ENCODE assay signal across 8 cellular contexts in the genomic region with DNA sequence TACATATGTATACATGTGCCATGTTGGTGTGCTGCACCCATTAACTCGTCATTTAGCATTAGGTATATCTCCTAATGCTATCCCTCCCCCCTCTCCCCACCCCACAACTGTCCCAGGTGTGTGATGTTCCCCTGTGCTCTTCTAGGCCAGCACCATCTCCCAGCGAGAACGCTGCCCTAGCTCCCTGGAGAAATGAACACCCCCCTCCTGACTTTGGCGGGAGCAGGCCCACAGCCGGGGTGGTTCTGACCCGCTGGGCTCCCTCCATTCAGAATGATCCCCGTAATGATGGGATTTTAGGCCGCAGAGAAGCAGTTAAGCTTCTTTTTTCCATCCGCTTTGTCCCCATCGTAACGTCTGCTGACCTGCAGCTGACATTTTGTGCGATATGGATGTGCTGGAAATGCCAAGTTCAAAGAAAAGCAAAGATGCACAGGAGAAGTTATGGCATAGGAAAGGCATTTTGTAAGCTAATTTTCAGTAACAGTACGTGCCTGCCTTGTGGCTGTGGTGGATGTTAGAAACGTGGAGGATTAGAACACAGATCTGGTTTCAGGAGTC. TPM values are rescaled to one million over a fixed set of nuclear protein-coding genes. Genes with fewer than 3 reads are reported as not detected.
DNase-seq lines count a peak whose midpoint lies in the region; ATAC-seq and TF ChIP-seq lines count a peak whose summit lies in the region.

No MANE protein-coding gene starts in this region.

- in situ Hi-C loops in GM23248 (cut with MboI) = loop anchor here (10.0 kb wide), 1 partner anchor 62 kb away; no protein-coding TSS in a partner anchor

- H3K36me3 ChIP-seq in SK-N-SH (replicated peaks in 1 of 2; ENCODE audit: control insufficient read depth in 1 of 2, insufficient read depth in 2 of 2, low read length in 1 of 2) (peaks cover 0 to 2% of the 10 kb centered on the region in 2 experiments), SU-DHL-6 (ENCODE audit: low read length) (no peaks in the 10 kb centered on the region), spleen (peaks cover 0 to 7% (median under 1%) of the 10 kb centered on the region in 6 donors), GM23248 (ENCODE audit: low read depth) (no peaks in the 10 kb centered on the region)

- H3K9me3 ChIP-seq in SK-N-SH (no peaks in the 10 kb centered on the region), SU-DHL-6 (ENCODE audit: insufficient read depth, low read length) (no peaks in the 10 kb centered on the region), spleen (no peaks in the 10 kb centered on the region), GM23248 (ENCODE audit: low read depth) (no peaks in the 10 kb centered on the region)

- DNase-seq in SK-N-SH (no peak), epithelial cell of proximal tubule (ENCODE audit: low read depth) (no peak), spleen (peak; percentile 55), HuH-7.5 (ENCODE audit: low spot score) (no peak), GM23248 (no peak)

- no peak for TF ChIP-seq EP300 in SK-N-SH (IDR thresholded peaks at IDR 0.05; ENCODE audit: borderline replicate concordance in 1 of 2, low read depth in 1 of 2, low read length in 1 of 2)

- no peak overlapping the region for H3K9ac ChIP-seq in SK-N-SH
- H3K9ac ChIP-seq in SU-DHL-6 (ENCODE audit: low read length) = peak overlapping the region; percentile 63
- H3K9ac ChIP-seq in GM23248 = no peak overlapping the region

- H3K27ac ChIP-seq in SK-N-SH (ENCODE audit: low read depth in 2 of 2, low read length in 1 of 2) (no peak overlapping the region), SU-DHL-6 (ENCODE audit: low read depth, low read length) (peak overlapping the region; percentile 94), spleen (peak overlapping the region in 6 of 8 donors; percentile 60 to 78 (median 75)), GM23248 (no peak overlapping the region)

- TF ChIP-seq CTCF in SK-N-SH (IDR thresholded peaks at IDR 0.05) = no peak
- no peak for TF ChIP-seq CTCF in SU-DHL-6 (IDR thresholded peaks at IDR 0.05; ENCODE audit: insufficient read depth, low read length, poor library complexity, severe bottlenecking)
- TF ChIP-seq CTCF in epithelial cell of proximal tubule (conservative IDR thresholded peaks at IDR 0.05; ENCODE audit: low read depth, low read length) = no peak
- no peak for TF ChIP-seq CTCF in spleen (IDR thresholded peaks at IDR 0.05 in 8 of 11, conservative IDR thresholded peaks at IDR 0.05 in 3 of 11)

- WGBS in SK-N-SH (ENCODE audit: low lambda C conversion rate) = 88% methylated on average over 14 of the region's 14 CpGs
- 80 to 86% (median 83%) methylated on average over 13 to 14 of the region's 14 CpGs for WGBS in spleen, 5 donors
- WGBS in GM23248 (ENCODE audit: low coverage in 1 of 2, low lambda C conversion rate in 2 of 2, missing lambda C conversion rate in 2 of 2), 2 experiments = 80 to 81% methylated on average over 14 of the region's 14 CpGs

- intact Hi-C loops in spleen (cut with DNase I; ENCODE audit: low total_unique reads) = loop anchor here (5.0 kb wide), 3 partner anchors 40 to 120 kb away; partner anchors contain the start of gene ELK4

- H3K4me3 ChIP-seq in SK-N-SH (ENCODE audit: low read depth in 2 of 2, low read length in 1 of 2) = peak overlapping the region in 1 of 2 experiments; percentile 59; a peak in 3 of 4 replicates
- H3K4me3 ChIP-seq in SU-DHL-6 (ENCODE audit: insufficient read depth, low read length, poor library complexity, severe bottlenecking) = peak overlapping the region; percentile 54
- peak overlapping the region; percentile 63 for H3K4me3 ChIP-seq in epithelial cell of proximal tubule (ENCODE audit: low read depth, low read length)
- H3K4me3 ChIP-seq in spleen = peak overlapping the region in 6 of 8 donors; percentile 36 to 67 (median 44)
- no peak overlapping the region for H3K4me3 ChIP-seq in GM23248

- POLR2A ChIA-PET in SK-N-SH (lab: Yijun Ruan, JAX) = interaction anchor here (0.6 to 2.5 kb wide), 4 partner anchors 39 to 65 kb away, joined by 3 to 12 read pairs (median 7); partner anchors contain the start of gene ELK4

- CTCF ChIA-PET in SK-N-SH (lab: Yijun Ruan, JAX) = interaction anchor here (0.6 to 9.7 kb wide), 65 partner anchors 9 to 435 kb away, joined by 3 to 443 read pairs (median 6); partner anchors contain the start of genes ELK4 and SLC45A3

- H3K27me3 ChIP-seq in SK-N-SH (ENCODE audit: insufficient read depth) (no peaks in the 10 kb centered on the region), SU-DHL-6 (ENCODE audit: low read length) (no peaks in the 10 kb centered on the region), spleen (replicated peaks in 1 of 7) (no peaks in the 10 kb centered on the region), GM23248 (replicated peaks; ENCODE audit: insufficient read depth) (no peaks in the 10 kb centered on the region)

- TF ChIP-seq POLR2A in spleen (IDR thresholded peaks at IDR 0.05) = no peak

- H3F3A ChIP-seq in SK-N-SH (replicated peaks; ENCODE audit: insufficient read depth) (peaks cover 4% of the 10 kb centered on the region), SU-DHL-6 (ENCODE audit: insufficient read depth) (peaks cover 47% of the 10 kb centered on the region), GM23248 (ENCODE audit: insufficient read depth) (no peaks in the 10 kb centered on the region)

- H3K4me2 ChIP-seq in SK-N-SH = 0 out of 2 replicates have a peak overlapping the region, but pooled peaks have one; percentile 45
- H3K4me2 ChIP-seq in SU-DHL-6 (ENCODE audit: low read depth, low read length, poor library complexity, severe bottlenecking) = peak overlapping the region; percentile 86
- H3K4me2 ChIP-seq in GM23248 (ENCODE audit: unreplicated experiment) = no peak overlapping the region

- no peaks in the 10 kb centered on the region for H3K79me2 ChIP-seq in SK-N-SH (ENCODE audit: insufficient read depth)
- H3K79me2 ChIP-seq in SU-DHL-6 (ENCODE audit: insufficient read depth, low read length) = no peaks in the 10 kb centered on the region
- no peaks in the 10 kb centered on the region for H3K79me2 ChIP-seq in GM23248 (ENCODE audit: insufficient read depth)

- ATAC-seq in SK-N-SH treated with all-trans-retinoic acid at 6 μM for 48 hours = no peak
- no peak for ATAC-seq in GM21619 (IDR thresholded peaks at IDR 0.05; ENCODE audit: unreplicated experiment)

- H4K20me1 ChIP-seq in SK-N-SH (ENCODE audit: insufficient read depth) (no peaks in the 10 kb centered on the region), SU-DHL-6 (ENCODE audit: low read depth, low read length) (no peaks in the 10 kb centered on the region), GM23248 (ENCODE audit: insufficient read depth) (no peaks in the 10 kb centered on the region)

- no peaks in the 10 kb centered on the region for H3K9me2 ChIP-seq in SK-N-SH
- H3K9me2 ChIP-seq in SU-DHL-6 (replicated peaks; ENCODE audit: insufficient read depth, low read length) = no peaks in the 10 kb centered on the region
- no peaks in the 10 kb centered on the region for H3K9me2 ChIP-seq in GM23248 (ENCODE audit: insufficient read depth)

- H2AFZ ChIP-seq in SK-N-SH (ENCODE audit: low read depth) = no peak overlapping the region
- peak overlapping the region; percentile 25 for H2AFZ ChIP-seq in SU-DHL-6 (ENCODE audit: low read depth, low read length, severe bottlenecking)
- H2AFZ ChIP-seq in GM23248 = no peak overlapping the region

- peaks cover 0 to 10% of the 10 kb centered on the region in 2 experiments; a peak in 1 of 4 replicates for H3K4me1 ChIP-seq in SK-N-SH (ENCODE audit: control insufficient read depth in 1 of 2, insufficient read depth in 2 of 2, low read depth in 1 of 2, low read length in 1 of 2)
- H3K4me1 ChIP-seq in spleen = peaks cover 0 to 61% (median 36%) of the 10 kb centered on the region in 6 donors
- peaks cover 4% of the 10 kb centered on the region; the same call in 1 of the 2 replicates for H3K4me1 ChIP-seq in GM23248 (ENCODE audit: insufficient read depth)

- no peak for TF ChIP-seq RAD21 in SK-N-SH (IDR thresholded peaks at IDR 0.05; ENCODE audit: low read length)

TF ChIP-seq in SK-N-SH, 30 proteins besides CTCF, POLR2A, EP300 and RAD21 (continues in another document):
- TF ChIP-seq RFX5 (IDR thresholded peaks at IDR 0.05; ENCODE audit: low read length) (no peak), EZH2phosphoT487 (IDR thresholded peaks at IDR 0.05; ENCODE audit: borderline replicate concordance, low read depth) (no peak)

TF ChIP-seq in SK-N-SH treated with all-trans-retinoic acid at 6 μM for 48 hours, 23 proteins besides CTCF, POLR2A, EP300 and RAD21 (continues in another document):
- TF ChIP-seq TCF4 (CRISPR knock-in tag; IDR thresholded peaks at IDR 0.05; ENCODE audit: borderline replicate concordance) = no peak
- no peak for TF ChIP-seq TOX (CRISPR knock-in tag; IDR thresholded peaks at IDR 0.05; ENCODE audit: borderline replicate concordance)
- no peak for TF ChIP-seq BACH2 (CRISPR knock-in tag; IDR thresholded peaks at IDR 0.05; ENCODE audit: borderline replicate concordance)
- TF ChIP-seq, protein P1, sequence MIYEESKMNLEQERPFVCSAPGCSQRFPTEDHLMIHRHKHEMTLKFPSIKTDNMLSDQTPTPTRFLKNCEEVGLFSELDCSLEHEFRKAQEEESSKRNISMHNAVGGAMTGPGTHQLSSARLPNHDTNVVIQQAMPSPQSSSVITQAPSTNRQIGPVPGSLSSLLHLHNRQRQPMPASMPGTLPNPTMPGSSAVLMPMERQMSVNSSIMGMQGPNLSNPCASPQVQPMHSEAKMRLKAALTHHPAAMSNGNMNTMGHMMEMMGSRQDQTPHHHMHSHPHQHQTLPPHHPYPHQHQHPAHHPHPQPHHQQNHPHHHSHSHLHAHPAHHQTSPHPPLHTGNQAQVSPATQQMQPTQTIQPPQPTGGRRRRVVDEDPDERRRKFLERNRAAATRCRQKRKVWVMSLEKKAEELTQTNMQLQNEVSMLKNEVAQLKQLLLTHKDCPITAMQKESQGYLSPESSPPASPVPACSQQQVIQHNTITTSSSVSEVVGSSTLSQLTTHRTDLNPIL (CRISPR knock-in tag; IDR thresholded peaks at IDR 0.05; ENCODE audit: low read depth) = no peak
- TF ChIP-seq ZNF565 (CRISPR knock-in tag; conservative IDR thresholded peaks at IDR 0.05; ENCODE audit: low read depth) = no peak
- TF ChIP-seq PPARA (CRISPR knock-in tag; IDR thresholded peaks at IDR 0.05; ENCODE audit: borderline replicate concordance) = no peak
- no peak for TF ChIP-seq ZC3H10 (CRISPR knock-in tag; IDR thresholded peaks at IDR 0.05)
- TF ChIP-seq ZFP3 (CRISPR knock-in tag; IDR thresholded peaks at IDR 0.05) = no peak
- no peak for TF ChIP-seq SNAI2 (CRISPR knock-in tag; IDR thresholded peaks at IDR 0.05)
- no peak for TF ChIP-seq ZNF8 (CRISPR knock-in tag; IDR thresholded peaks at IDR 0.05)

RNA-seq across cellular contexts. Expression of gene ELK4, which starts 39.3 kb away (rescaled TPM):
- polyA plus RNA-seq in SK-N-SH (2012; rRNA removed) = 2.6 and 3.8 TPM in 2 replicates
- polyA plus RNA-seq in SK-N-SH (2012; cell fraction: cytosol; rRNA removed) = 4.0 and 5.0 TPM in 2 replicates
- polyA plus RNA-seq in SK-N-SH (2012; cell fraction: nucleus; rRNA removed) = 5.6 and 9.0 TPM in 2 replicates
- total RNA-seq in epithelial cell of proximal tubule = 12.0 and 12.8 TPM in 2 replicates
- 100 to 1,000 TPM in 4 of 7 donors, 10 to 100 TPM in 3; 50.9 to 109 (median 102) TPM for total RNA-seq in spleen
- polyA plus RNA-seq in spleen = 10 to 100 TPM in 1 of 3 donors, 1 to 10 TPM in 2; 8.5 to 12.5 (median 9.8) TPM
- total RNA-seq in GM23248 (2014; rRNA removed; shearing (Covaris generic)) = 15.2 and 16.4 TPM in 2 replicates
- 4.4 and 5.1 TPM in 2 replicates for polyA plus RNA-seq in GM23248 (2016; fragmentation: Nextera tagmentation; extraction: Ambion mirVana)

Comparison
In these comparisons a context has a peak if more than half of its experiments do, and no peak if none do; other contexts are left out.
1. H3K27ac ChIP-seq: peak in SU-DHL-6 (single experiment) and spleen (6 of 8); none in SK-N-SH (0 of 2) and GM23248 (single experiment).